Comparison of ENCODE assay signal across 19 cellular contexts in genomic region chrX:13933851-13934250, GRCh38.
"Had no signal": no experiment of that assay in that cellular context is flagged by ENCODE, and none has a peak within 500 bp of the region (broad histone marks: within the 10 kb centered on the region; RNA-seq: fewer than 3 reads in every experiment).

No MANE protein-coding gene starts in this region.

- ATAC-seq: activated CD4-positive, alpha-beta T cell treated with anti-CD3 and anti-CD28 coated beads for 36 hours; activated naive CD4-positive, alpha-beta T cell treated with anti-CD3 and anti-CD28 coated beads, Interleukin-2, amount 50 U/mL, for 72 hours; left ventricle myocardium superior; naive thymus-derived CD8-positive, alpha-beta T cell; pancreas; right lobe of liver; stimulated activated naive CD8-positive, alpha-beta T cell treated with anti-CD3 and anti-CD28 coated beads, Interleukin-15, amount 100 ng/mL, for 72 hours had no signal

- H3K4me1 ChIP-seq: pancreas, right lobe of liver had no signal

- H3K36me3 ChIP-seq: adrenal gland, pancreas, right lobe of liver, thoracic aorta had no signal

- H3K36me3 Mint-ChIP-seq: activated naive CD4-positive, alpha-beta T cell treated with anti-CD3 and anti-CD28 coated beads, Interleukin-2, amount 50 U/mL, for 72 hours; memory B cell; naive thymus-derived CD8-positive, alpha-beta T cell had no signal

- DNase-seq: activated CD4-positive, alpha-beta T cell treated with anti-CD3 and anti-CD28 coated beads for 36 hours; activated CD4-positive, alpha-beta T cell treated with anti-CD3 and anti-CD28 coated beads, Interleukin-2, amount 50 U/mL, for 48 hours; activated gamma-delta T cell treated with Interleukin-2 at 50 U/mL for 16 hours; adrenal gland; caudate nucleus; erythroblast; left ventricle myocardium superior; naive thymus-derived CD8-positive, alpha-beta T cell; pancreas; right lobe of liver; small intestine; stimulated activated CD4-positive, alpha-beta T cell treated with anti-CD3 and anti-CD28 coated beads, Interleukin-15, amount 100 ng/mL, for 24 hours; stimulated activated CD4-positive, alpha-beta T cell treated with anti-CD3 and anti-CD28 coated beads, Interleukin-2, amount 100 ng/mL, for 48 hours; stimulated activated naive CD8-positive, alpha-beta T cell treated with anti-CD3 and anti-CD28 coated beads, Interleukin-15, amount 100 ng/mL, for 72 hours had no signal

- H3K27ac Mint-ChIP-seq: activated CD4-positive, alpha-beta T cell treated with anti-CD3 and anti-CD28 coated beads for 36 hours; activated naive CD4-positive, alpha-beta T cell treated with anti-CD3 and anti-CD28 coated beads, Interleukin-2, amount 50 U/mL, for 72 hours; activated T-helper 1 cell treated with anti-CD3 and anti-CD28 coated beads, Interleukin-12 subunit alpha, Interleukin-12 subunit beta, Interleukin-2, Interleukin-4 antibody, amounts not matched to agents 30 ng/mL and 10 ng/mL and 1 ng/mL, durations not matched to agents 14 hours and 24 hours and 36 hours; memory B cell; naive thymus-derived CD8-positive, alpha-beta T cell; T-helper 2 cell treated with Interferon-gamma antibody and Interleukin-4, amounts not matched to agents 5 μg/mL and 100 μg/mL, for 36 hours had no signal

- H3K4me1 Mint-ChIP-seq: activated CD4-positive, alpha-beta T cell treated with anti-CD3 and anti-CD28 coated beads for 36 hours; memory B cell had no signal

- H3K9me3 Mint-ChIP-seq: activated naive CD4-positive, alpha-beta T cell treated with anti-CD3 and anti-CD28 coated beads, Interleukin-2, amount 50 U/mL, for 72 hours; activated T-helper 1 cell treated with anti-CD3 and anti-CD28 coated beads, Interleukin-12 subunit alpha, Interleukin-12 subunit beta, Interleukin-2, Interleukin-4 antibody, amounts not matched to agents 30 ng/mL and 10 ng/mL and 1 ng/mL, durations not matched to agents 14 hours and 24 hours and 36 hours; memory B cell; stimulated activated naive CD8-positive, alpha-beta T cell treated with anti-CD3 and anti-CD28 coated beads, Interleukin-15, amount 100 ng/mL, for 72 hours; T-helper 2 cell treated with Interferon-gamma antibody and Interleukin-4, amounts not matched to agents 5 μg/mL and 100 μg/mL, for 36 hours had no signal

- H3K9me3 ChIP-seq: adrenal gland, pancreas, right lobe of liver, thoracic aorta had no signal

- H3K4me3 ChIP-seq: adrenal gland, pancreas, right lobe of liver, thoracic aorta had no signal

- H3K4me3 Mint-ChIP-seq: activated CD4-positive, alpha-beta T cell treated with anti-CD3 and anti-CD28 coated beads for 36 hours; activated T-helper 1 cell treated with anti-CD3 and anti-CD28 coated beads, Interleukin-12 subunit alpha, Interleukin-12 subunit beta, Interleukin-2, Interleukin-4 antibody, amounts not matched to agents 30 ng/mL and 10 ng/mL and 1 ng/mL, durations not matched to agents 14 hours and 24 hours and 36 hours; memory B cell; naive thymus-derived CD8-positive, alpha-beta T cell; stimulated activated naive CD8-positive, alpha-beta T cell treated with anti-CD3 and anti-CD28 coated beads, Interleukin-15, amount 100 ng/mL, for 72 hours; T-helper 2 cell treated with Interferon-gamma antibody and Interleukin-4, amounts not matched to agents 5 μg/mL and 100 μg/mL, for 36 hours had no signal

- H3K27ac ChIP-seq: adrenal gland, pancreas, right lobe of liver, thoracic aorta had no signal
